23 cellular contexts compared by ENCODE assay signal in the genomic region with DNA sequence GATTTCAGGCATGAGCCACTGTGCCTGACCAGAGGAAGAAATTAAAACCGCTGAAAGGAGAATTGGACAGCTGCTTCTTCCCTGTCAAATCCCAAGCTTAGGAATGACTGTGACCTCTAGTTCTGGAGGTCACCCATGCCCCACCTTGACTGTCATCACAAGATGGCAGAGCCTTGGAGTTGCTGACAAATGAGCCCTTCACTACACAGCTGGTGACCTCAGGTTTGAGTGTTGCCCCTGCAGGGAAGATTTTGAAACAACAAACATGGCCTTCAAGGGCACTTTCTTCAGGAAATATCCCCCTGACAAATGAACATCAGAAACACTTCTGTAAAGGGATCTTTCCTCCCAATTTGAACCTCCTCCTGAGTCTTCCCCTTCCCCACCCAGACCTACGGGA. TPM values are rescaled to one million over a fixed set of nuclear protein-coding genes. Genes with fewer than 3 reads are reported as not detected.
DNase-seq lines count a peak whose midpoint lies in the region; ATAC-seq and TF ChIP-seq lines count a peak whose summit lies in the region.
"Had no signal": no experiment of that assay in that cellular context is flagged by ENCODE, and none has a peak within 500 bp of the region (broad histone marks: within the 10 kb centered on the region; RNA-seq: fewer than 3 reads in every experiment).

No MANE protein-coding gene starts in this region.

- no peaks in the 10 kb centered on the region for H4K20me1 ChIP-seq in H9 (ENCODE audit: control insufficient read depth, insufficient read depth, insufficient read length)
- H4K20me1 ChIP-seq: BLaER1 had no signal

- H3K79me2 ChIP-seq in H9 (ENCODE audit: insufficient read depth, low read length), result no peaks in the 10 kb centered on the region

- DNase-seq in H9, result no peak
- DNase-seq in NCI-H82 (lab: John Stamatoyannopoulos, UW), result peak; percentile 63
- DNase-seq in endodermal cell, result peak; percentile 66
- peak; percentile 1 for DNase-seq in spleen
- DNase-seq in cerebellar cortex (ENCODE audit: low spot score), result no peak
- DNase-seq: ACHN; CD4-positive, alpha-beta T cell; COR-L47; DMS79; GM23248; Kasumi-1; MM.1S; NCI-H1048; NCI-H1436; NCI-H187 treated with DMSO at 0.1 percent for 48 hours; NCI-H2107; NCI-H510A treated with DMSO at 0.1 percent for 48 hours; NCI-H748 treated with DMSO at 0.1 percent for 48 hours had no signal

- peak overlapping the region; percentile 68 for H3K18ac ChIP-seq in H9 (ENCODE audit: insufficient read length, low read depth, low read length)

- H3T11ph ChIP-seq in H9 (ENCODE audit: low read length), result no peak overlapping the region

- no peak overlapping the region for H4K8ac ChIP-seq in H9 (replicated peaks; ENCODE audit: insufficient read length, low read depth, low read length)

- no peak overlapping the region for H2BK120ac ChIP-seq in H9 (ENCODE audit: low read depth, low read length, poor library complexity, severe bottlenecking)

- no peak overlapping the region for H3K14ac ChIP-seq in H9 (ENCODE audit: insufficient read depth, low read length)

- H3K27me3 ChIP-seq in H9 (ENCODE audit: insufficient read depth, low read length), result no peaks in the 10 kb centered on the region
- H3K27me3 ChIP-seq in endodermal cell (ENCODE audit: control insufficient read depth, insufficient read depth, low read length, poor library complexity, severe bottlenecking), result no peaks in the 10 kb centered on the region
- peaks cover 0 to 2% (median 0%) of the 10 kb centered on the region in 7 donors for H3K27me3 ChIP-seq in spleen (replicated peaks in 1 of 7)
- H3K27me3 ChIP-seq: BLaER1 had no signal

- H3K4me1 Mint-ChIP-seq in H9 (peaks cover 30 to 39% of the 10 kb centered on the region in 2 experiments), endodermal cell (peaks cover 26% of the 10 kb centered on the region)

- H3K23me2 ChIP-seq in H9 (ENCODE audit: insufficient read length, low read depth, low read length, poor library complexity, severe bottlenecking), result no peaks in the 10 kb centered on the region

- no peak overlapping the region for H2BK20ac ChIP-seq in H9 (ENCODE audit: low read depth, low read length, poor library complexity, severe bottlenecking)

- no peak for ATAC-seq in HG03175 (IDR thresholded peaks at IDR 0.05; ENCODE audit: unreplicated experiment)
- no peak for ATAC-seq in GM21381 (IDR thresholded peaks at IDR 0.05; ENCODE audit: unreplicated experiment)
- ATAC-seq: HCT116, SK-N-SH treated with all-trans-retinoic acid at 6 μM for 48 hours had no signal

- H4K91ac ChIP-seq in H9 (ENCODE audit: insufficient read length, low read depth, low read length), result no peak overlapping the region

- no peak overlapping the region for H3K4ac ChIP-seq in H9 (ENCODE audit: low read depth, low read length)

- H3K36me3 Mint-ChIP-seq in H9 (ENCODE audit: insufficient read depth in 1 of 3, low read depth in 3 of 3), result no peaks in the 10 kb centered on the region
- no peaks in the 10 kb centered on the region for H3K36me3 Mint-ChIP-seq in endodermal cell (ENCODE audit: low read depth)

- no peak overlapping the region for H3K9ac ChIP-seq in H9 (ENCODE audit: extremely low read depth, insufficient read length, low read length)
- H3K9ac ChIP-seq in endodermal cell (ENCODE audit: extremely low read depth, low read length, poor library complexity, severe bottlenecking), result no peak overlapping the region
- H3K9ac ChIP-seq: BLaER1, GM23248 had no signal

- H3K27me3 Mint-ChIP-seq in H9 (ENCODE audit: low read depth), result peaks cover 5% of the 10 kb centered on the region
- peaks cover 4% of the 10 kb centered on the region for H3K27me3 Mint-ChIP-seq in endodermal cell (ENCODE audit: insufficient read depth)

- H3K9me3 Mint-ChIP-seq in H9 (no peaks in the 10 kb centered on the region), endodermal cell (no peaks in the 10 kb centered on the region)
- H3K9me3 Mint-ChIP-seq: CD4-positive, alpha-beta T cell had no signal

- H3K4me3 ChIP-seq in endodermal cell (ENCODE audit: low read length), result no peak overlapping the region
- H3K4me3 ChIP-seq in spleen, result no peak overlapping the region
- H3K4me3 ChIP-seq: BLaER1, GM23248 had no signal

- H3K56ac ChIP-seq in H9 (ENCODE audit: insufficient read length, low read depth, low read length), result no peak overlapping the region

- H3K9me3 ChIP-seq in H9 (ENCODE audit: control insufficient read depth, low read depth, low read length), result no peaks in the 10 kb centered on the region
- H3K9me3 ChIP-seq in endodermal cell (ENCODE audit: control insufficient read depth, low read length), result no peaks in the 10 kb centered on the region
- no peaks in the 10 kb centered on the region for H3K9me3 ChIP-seq in spleen
- H3K9me3 ChIP-seq: BLaER1 had no signal

- no peaks in the 10 kb centered on the region for H3K79me1 ChIP-seq in H9 (ENCODE audit: insufficient read depth, low read depth, low read length, poor library complexity, severe bottlenecking)

- H3K27ac ChIP-seq in H9 (ENCODE audit: insufficient read length, low read depth, low read length) (no peak overlapping the region), endodermal cell (ENCODE audit: low read depth, low read length) (no peak overlapping the region), spleen (no peak overlapping the region)
- H3K27ac ChIP-seq: BLaER1, GM23248 had no signal

- H3K4me3 Mint-ChIP-seq in H9, result peak overlapping the region in 1 of 2 experiments; percentile 6; a peak in 1 of 5 replicates
- no peak overlapping the region for H3K4me3 Mint-ChIP-seq in endodermal cell
- H3K4me3 Mint-ChIP-seq: CD4-positive, alpha-beta T cell had no signal

- no peak overlapping the region for H2BK12ac ChIP-seq in H9 (ENCODE audit: insufficient read length, low read depth, low read length)

- H3K23ac ChIP-seq in H9 (ENCODE audit: insufficient read length, low read depth, low read length), result no peak overlapping the region

- WGBS in H9 (ENCODE audit: extremely low coverage, insufficient read length, low lambda C conversion rate), result no CpG with 5 or more reads among the region's 2 CpGs
- WGBS in endodermal cell (ENCODE audit: insufficient coverage in 1 of 2, insufficient read length in 1 of 2), 2 experiments, result 96 to 100% methylated on average over 1 to 2 of the region's 2 CpGs
- WGBS in spleen, 5 donors, result 64 to 88% (median 74%) methylated on average over 2 of the region's 2 CpGs

- no peak overlapping the region for H4K5ac ChIP-seq in H9 (ENCODE audit: insufficient read length, low read depth, low read length)

- no peak overlapping the region for H2BK15ac ChIP-seq in H9 (ENCODE audit: low read depth, low read length)

- no peak overlapping the region for H2AK5ac ChIP-seq in H9 (ENCODE audit: insufficient read length, low read length)

- H3K4me1 ChIP-seq in H9 (ENCODE audit: insufficient read depth, low read length), result peaks cover 4% of the 10 kb centered on the region; the same call in 1 of the 2 replicates
- peaks cover 11% of the 10 kb centered on the region for H3K4me1 ChIP-seq in endodermal cell (ENCODE audit: control insufficient read depth, insufficient read depth, low read length)
- H3K4me1 ChIP-seq in spleen, result peaks cover 0 to 7% (median 0%) of the 10 kb centered on the region in 6 donors

- H3K36me3 ChIP-seq in endodermal cell (ENCODE audit: control insufficient read depth, insufficient read depth, low read length) (no peaks in the 10 kb centered on the region), spleen (no peaks in the 10 kb centered on the region)
- H3K36me3 ChIP-seq: BLaER1 had no signal

- H3K27ac Mint-ChIP-seq in H9, result peak overlapping the region in 2 of 3 experiments; percentile 6 to 13; a peak in 3 of 7 replicates
- H3K27ac Mint-ChIP-seq in endodermal cell, result no peak overlapping the region
- H3K27ac Mint-ChIP-seq: CD4-positive, alpha-beta T cell had no signal

- intact Hi-C loops in spleen (cut with DNase I; ENCODE audit: low total_unique reads), result no loop called here

- H2BK5ac ChIP-seq in H9 (ENCODE audit: insufficient read length, low read length), result no peak overlapping the region

- TF ChIP-seq CTCF in H9 (conservative IDR thresholded peaks at IDR 0.05), result no peak
- TF ChIP-seq CTCF in endodermal cell (conservative IDR thresholded peaks at IDR 0.05), result no peak
- no peak for TF ChIP-seq CTCF in spleen (IDR thresholded peaks at IDR 0.05 in 8 of 11, conservative IDR thresholded peaks at IDR 0.05 in 3 of 11)

- TF ChIP-seq POLR2A in spleen (IDR thresholded peaks at IDR 0.05), result no peak

- no peak overlapping the region for H3K4me2 ChIP-seq in H9 (ENCODE audit: insufficient read depth, insufficient read length, low read length)
- H3K4me2 ChIP-seq: BLaER1 had no signal

- no peak overlapping the region for H2AFZ ChIP-seq in H9 (ENCODE audit: low read length)
- H2AFZ ChIP-seq: GM23248 had no signal

RNA-seq across cellular contexts. Expression of a gene that starts 6.9 kb away (rescaled TPM):
- total RNA-seq in H9 (2021) (16.7 TPM in 2 replicates), endodermal cell (10 to 100 TPM in 1 of 2 donors, 1 to 10 TPM in 1; 7.9 to 10.2 TPM), spleen (10 to 100 TPM; 22.8 to 43.7 (median 30.4) TPM)
- 22.4 TPM for polyA plus RNA-seq in endodermal cell (2013, experiment 1 of 2)
- 17.5 TPM for polyA plus RNA-seq in endodermal cell (2013, experiment 2 of 2)
- 10 to 100 TPM; 16.8 to 41.5 (median 36.0) TPM for polyA plus RNA-seq in spleen

RNA-seq across cellular contexts. Expression of a gene that starts 55.4 kb away (rescaled TPM):
- total RNA-seq in H9 (2021), result 28.7 and 31.2 TPM in 2 replicates
- total RNA-seq in endodermal cell, result 10 to 100 TPM; 29.6 to 41.6 TPM
- polyA plus RNA-seq in endodermal cell (2013, experiment 1 of 2), result 10.4 TPM
- polyA plus RNA-seq in endodermal cell (2013, experiment 2 of 2), result 12.1 TPM
- 100 to 1,000 TPM in 4 of 7 donors, 10 to 100 TPM in 3; 50.9 to 109 (median 102) TPM for total RNA-seq in spleen
- polyA plus RNA-seq in spleen, result 10 to 100 TPM in 1 of 3 donors, 1 to 10 TPM in 2; 8.5 to 12.5 (median 9.8) TPM

Comparison
In these comparisons a context has a peak if more than half of its experiments do, and no peak if none do; other contexts are left out.
1. DNase-seq: peak in NCI-H82 (single experiment), endodermal cell (single experiment) and spleen (single experiment); none in H9 (single experiment) and cerebellar cortex (single experiment).